Comparison of ENCODE assay signal across 36 cellular contexts in the genomic region with DNA sequence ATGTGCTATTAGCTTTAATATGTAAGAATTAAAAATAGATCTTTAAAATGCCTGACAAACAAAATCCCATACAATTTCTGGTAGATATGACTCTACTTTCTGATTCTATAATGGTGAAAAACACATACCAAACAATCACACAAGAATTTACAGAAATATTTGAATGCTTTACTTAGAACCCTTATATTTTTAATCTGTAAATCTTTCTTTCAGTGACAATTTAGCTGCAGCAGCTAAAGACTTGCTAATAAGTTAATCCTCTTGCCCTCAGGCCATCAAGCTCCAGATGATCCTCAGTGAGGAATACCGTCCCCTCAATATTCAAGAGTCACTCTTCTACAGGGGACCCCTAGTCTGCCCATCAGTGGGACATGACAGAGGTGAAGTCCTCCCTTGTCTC. TPM values are rescaled to one million over a fixed set of nuclear protein-coding genes. Genes with fewer than 3 reads are reported as not detected.
"Had no signal": no experiment of that assay in that cellular context is flagged by ENCODE, and none has a peak within 500 bp of the region (broad histone marks: within the 10 kb centered on the region; RNA-seq: fewer than 3 reads in every experiment).

No MANE protein-coding gene starts in this region.

- H3K4me1 ChIP-seq: body of pancreas, esophagus muscularis mucosa, foreskin keratinocyte, gastrocnemius medialis, heart left ventricle had no signal

- H3K36me3 ChIP-seq: adrenal gland, gastrocnemius medialis had no signal

- H3K9me3 ChIP-seq: adrenal gland, body of pancreas, esophagus muscularis mucosa, gastrocnemius medialis, heart left ventricle had no signal

- H3K4me3 ChIP-seq: adrenal gland, body of pancreas, esophagus muscularis mucosa, gastrocnemius medialis, heart left ventricle had no signal

- H3K27ac Mint-ChIP-seq: activated B cell treated with CpG ODN at 0.5 μM for 24 hours; activated CD8-positive, alpha-beta memory T cell treated with anti-CD3 and anti-CD28 coated beads, Interleukin-2, amount 10 ng/mL, durations not matched to agents 7 days and 5 days; activated CD8-positive, alpha-beta T cell treated with anti-CD3 and anti-CD28 coated beads for 36 hours; activated naive CD4-positive, alpha-beta T cell treated with anti-CD3 and anti-CD28 coated beads for 36 hours; activated naive CD4-positive, alpha-beta T cell treated with anti-CD3 and anti-CD28 coated beads, Interleukin-2, amount 50 U/mL, for 24 hours; activated naive CD8-positive, alpha-beta T cell treated with anti-CD3 and anti-CD28 coated beads for 36 hours; activated naive CD8-positive, alpha-beta T cell treated with anti-CD3 and anti-CD28 coated beads, Interleukin-2, amount 50 U/mL, for 24 hours; activated T-helper 1 cell treated with anti-CD3 and anti-CD28 coated beads, Interleukin-12 subunit alpha, Interleukin-12 subunit beta, Interleukin-2, Interleukin-4 antibody, amounts not matched to agents 30 ng/mL and 10 ng/mL and 1 ng/mL, durations not matched to agents 14 hours and 24 hours and 36 hours; activated T-helper 2 cell treated with anti-CD3 and anti-CD28 coated beads, Interferon-gamma antibody, Interleukin-2, Interleukin-4, amounts not matched to agents 10 μg/mL and 5 μg/mL and 100 μg/mL, durations not matched to agents 14 hours and 24 hours and 36 hours; T-helper 17 cell; T-helper 2 cell treated with Interferon-gamma antibody and Interleukin-4, amounts not matched to agents 5 μg/mL and 100 μg/mL, for 36 hours had no signal

- H3K4me1 Mint-ChIP-seq: activated B cell treated with CpG ODN at 0.5 μM for 24 hours; activated CD8-positive, alpha-beta memory T cell treated with anti-CD3 and anti-CD28 coated beads, Interleukin-2, amount 10 ng/mL, durations not matched to agents 7 days and 5 days; activated naive CD4-positive, alpha-beta T cell treated with anti-CD3 and anti-CD28 coated beads, Interleukin-2, amount 50 U/mL, for 24 hours; activated naive CD8-positive, alpha-beta T cell treated with anti-CD3 and anti-CD28 coated beads for 36 hours; activated naive CD8-positive, alpha-beta T cell treated with anti-CD3 and anti-CD28 coated beads, Interleukin-2, amount 50 U/mL, for 24 hours; T-helper 17 cell had no signal

- DNase-seq: activated B cell treated with CpG ODN at 0.5 μM for 24 hours; activated CD4-positive, alpha-beta T cell treated with anti-CD3 and anti-CD28 coated beads for 48 hours; activated CD4-positive, alpha-beta T cell treated with anti-CD3 and anti-CD28 coated beads, Interleukin-2, amount 50 U/mL, for 1 hour; activated CD4-positive, alpha-beta T cell treated with anti-CD3 and anti-CD28 coated beads, Interleukin-2, amount 50 U/mL, for 48 hours; activated CD8-positive, alpha-beta memory T cell treated with anti-CD3 and anti-CD28 coated beads, Interleukin-2, amount 10 ng/mL, durations not matched to agents 7 days and 5 days; activated CD8-positive, alpha-beta memory T cell treated with anti-CD3 and anti-CD28 coated beads, Interleukin-2, amount 50 U/mL, for 4 hours; activated CD8-positive, alpha-beta T cell treated with anti-CD3 and anti-CD28 coated beads for 36 hours; activated effector memory CD4-positive, alpha-beta T cell treated with anti-CD3 and anti-CD28 coated beads, Interleukin-2, amount 50 U/mL, for 16 hours; activated naive CD4-positive, alpha-beta T cell treated with anti-CD3 and anti-CD28 coated beads for 36 hours; activated naive CD8-positive, alpha-beta T cell treated with anti-CD3 and anti-CD28 coated beads for 36 hours; activated naive CD8-positive, alpha-beta T cell treated with anti-CD3 and anti-CD28 coated beads, Interleukin-2, amount 50 U/mL, for 24 hours; activated T-cell treated with anti-CD3 and anti-CD28 coated beads, Interleukin-2, amount 50 U/mL, for 1 hour; activated T-cell treated with anti-CD3 and anti-CD28 coated beads, Interleukin-2, amount 50 U/mL, for 48 hours; adrenal gland; amygdala; aorta; body of pancreas; caudate nucleus; cortex of kidney; dermis blood vessel endothelial cell; effector CD4-positive, alpha-beta T cell; effector memory CD8-positive, alpha-beta T cell; erythroblast; foreskin keratinocyte; gastrocnemius medialis; glutamatergic neuron; heart left ventricle; T-helper 1 cell; T-helper 17 cell; T1000 had no signal

- H3K27me3 ChIP-seq: adrenal gland, body of pancreas, esophagus muscularis mucosa, foreskin keratinocyte, gastrocnemius medialis, heart left ventricle had no signal

- ATAC-seq: activated CD4-positive, CD25-positive, alpha-beta regulatory T cell treated with anti-CD3 and anti-CD28 coated beads, Interleukin-2, amount 50 U/mL, for 24 hours; activated CD8-positive, alpha-beta memory T cell treated with anti-CD3 and anti-CD28 coated beads, Interleukin-2, amount 10 ng/mL, durations not matched to agents 7 days and 5 days; activated CD8-positive, alpha-beta T cell treated with anti-CD3 and anti-CD28 coated beads for 36 hours; activated naive CD8-positive, alpha-beta T cell treated with anti-CD3 and anti-CD28 coated beads, Interleukin-2, amount 50 U/mL, for 24 hours; body of pancreas; effector memory CD8-positive, alpha-beta T cell; foreskin keratinocyte; gastrocnemius medialis; heart left ventricle; T-helper 17 cell had no signal

- H3K9me3 Mint-ChIP-seq: activated B cell treated with CpG ODN at 0.5 μM for 24 hours; activated CD8-positive, alpha-beta T cell treated with anti-CD3 and anti-CD28 coated beads for 36 hours; activated naive CD4-positive, alpha-beta T cell treated with anti-CD3 and anti-CD28 coated beads for 36 hours; activated naive CD4-positive, alpha-beta T cell treated with anti-CD3 and anti-CD28 coated beads, Interleukin-2, amount 50 U/mL, for 24 hours; activated naive CD8-positive, alpha-beta T cell treated with anti-CD3 and anti-CD28 coated beads for 36 hours; activated naive CD8-positive, alpha-beta T cell treated with anti-CD3 and anti-CD28 coated beads, Interleukin-2, amount 50 U/mL, for 24 hours; activated T-helper 1 cell treated with anti-CD3 and anti-CD28 coated beads, Interleukin-12 subunit alpha, Interleukin-12 subunit beta, Interleukin-2, Interleukin-4 antibody, amounts not matched to agents 30 ng/mL and 10 ng/mL and 1 ng/mL, durations not matched to agents 14 hours and 24 hours and 36 hours; activated T-helper 2 cell treated with anti-CD3 and anti-CD28 coated beads, Interferon-gamma antibody, Interleukin-2, Interleukin-4, amounts not matched to agents 10 μg/mL and 5 μg/mL and 100 μg/mL, durations not matched to agents 14 hours and 24 hours and 36 hours; effector memory CD8-positive, alpha-beta T cell; T-helper 2 cell treated with Interferon-gamma antibody and Interleukin-4, amounts not matched to agents 5 μg/mL and 100 μg/mL, for 36 hours had no signal

- H3K27ac ChIP-seq: adrenal gland, body of pancreas, esophagus muscularis mucosa, foreskin keratinocyte, gastrocnemius medialis, heart left ventricle had no signal

- H3K27me3 Mint-ChIP-seq: activated B cell treated with CpG ODN at 0.5 μM for 24 hours; activated CD8-positive, alpha-beta memory T cell treated with anti-CD3 and anti-CD28 coated beads, Interleukin-2, amount 10 ng/mL, durations not matched to agents 7 days and 5 days; activated CD8-positive, alpha-beta T cell treated with anti-CD3 and anti-CD28 coated beads for 36 hours; activated naive CD4-positive, alpha-beta T cell treated with anti-CD3 and anti-CD28 coated beads, Interleukin-2, amount 50 U/mL, for 24 hours; activated naive CD8-positive, alpha-beta T cell treated with anti-CD3 and anti-CD28 coated beads for 36 hours; activated naive CD8-positive, alpha-beta T cell treated with anti-CD3 and anti-CD28 coated beads, Interleukin-2, amount 50 U/mL, for 24 hours; effector memory CD8-positive, alpha-beta T cell; T-helper 17 cell had no signal

- H3K4me3 Mint-ChIP-seq: activated B cell treated with CpG ODN at 0.5 μM for 24 hours; activated CD8-positive, alpha-beta memory T cell treated with anti-CD3 and anti-CD28 coated beads, Interleukin-2, amount 10 ng/mL, durations not matched to agents 7 days and 5 days; activated CD8-positive, alpha-beta T cell treated with anti-CD3 and anti-CD28 coated beads for 36 hours; activated naive CD4-positive, alpha-beta T cell treated with anti-CD3 and anti-CD28 coated beads for 36 hours; activated naive CD4-positive, alpha-beta T cell treated with anti-CD3 and anti-CD28 coated beads, Interleukin-2, amount 50 U/mL, for 24 hours; activated naive CD8-positive, alpha-beta T cell treated with anti-CD3 and anti-CD28 coated beads for 36 hours; activated naive CD8-positive, alpha-beta T cell treated with anti-CD3 and anti-CD28 coated beads, Interleukin-2, amount 50 U/mL, for 24 hours; activated T-helper 1 cell treated with anti-CD3 and anti-CD28 coated beads, Interleukin-12 subunit alpha, Interleukin-12 subunit beta, Interleukin-2, Interleukin-4 antibody, amounts not matched to agents 30 ng/mL and 10 ng/mL and 1 ng/mL, durations not matched to agents 14 hours and 24 hours and 36 hours; effector memory CD8-positive, alpha-beta T cell; T-helper 17 cell; T-helper 2 cell treated with Interferon-gamma antibody and Interleukin-4, amounts not matched to agents 5 μg/mL and 100 μg/mL, for 36 hours had no signal

RNA-seq across cellular contexts. Expression of a gene that starts 55.6 kb away (rescaled TPM):
- total RNA-seq: activated B cell treated with CpG ODN at 0.5 μM for 24 hours; activated naive CD4-positive, alpha-beta T cell treated with anti-CD3 and anti-CD28 coated beads for 36 hours; activated naive CD8-positive, alpha-beta T cell treated with anti-CD3 and anti-CD28 coated beads for 36 hours; dermis blood vessel endothelial cell; foreskin keratinocyte; T-helper 17 cell had no signal
- polyA plus RNA-seq: foreskin keratinocyte had no signal
